14 cellular contexts compared by ENCODE assay signal in genomic region chr20:15594296-15594695, GRCh38.
"Had no signal": no experiment of that assay in that cellular context is flagged by ENCODE, and none has a peak within 500 bp of the region (broad histone marks: within the 10 kb centered on the region; RNA-seq: fewer than 3 reads in every experiment).

No MANE protein-coding gene starts in this region.

- H3K36me3 Mint-ChIP-seq: activated naive CD8-positive, alpha-beta T cell treated with anti-CD3 and anti-CD28 coated beads, Interleukin-2, amount 10 ng/mL, durations not matched to agents 7 days and 5 days; natural killer cell treated with Interleukin-12 subunit alpha and Interleukin-12 subunit beta and Interleukin-15 and Interleukin-18, amount 100 ng/mL, for 72 hours had no signal

- H3K27ac Mint-ChIP-seq: activated CD4-positive, alpha-beta T cell treated with anti-CD3 and anti-CD28 coated beads, Interleukin-2, amount 10 ng/mL, durations not matched to agents 24 days and 14 days; activated naive CD8-positive, alpha-beta T cell treated with anti-CD3 and anti-CD28 coated beads, Interleukin-2, amount 10 ng/mL, durations not matched to agents 7 days and 5 days; natural killer cell treated with Interleukin-12 subunit alpha and Interleukin-12 subunit beta and Interleukin-15 and Interleukin-18, amount 100 ng/mL, for 72 hours had no signal

- H3K4me3 Mint-ChIP-seq: activated CD4-positive, alpha-beta T cell treated with anti-CD3 and anti-CD28 coated beads, Interleukin-2, amount 10 ng/mL, durations not matched to agents 24 days and 14 days; activated naive CD8-positive, alpha-beta T cell treated with anti-CD3 and anti-CD28 coated beads, Interleukin-2, amount 10 ng/mL, durations not matched to agents 7 days and 5 days; natural killer cell treated with Interleukin-12 subunit alpha and Interleukin-12 subunit beta and Interleukin-15 and Interleukin-18, amount 100 ng/mL, for 72 hours had no signal

- H3K27me3 Mint-ChIP-seq: activated CD4-positive, alpha-beta T cell treated with anti-CD3 and anti-CD28 coated beads, Interleukin-2, amount 10 ng/mL, durations not matched to agents 24 days and 14 days; activated naive CD8-positive, alpha-beta T cell treated with anti-CD3 and anti-CD28 coated beads, Interleukin-2, amount 10 ng/mL, durations not matched to agents 7 days and 5 days; natural killer cell treated with Interleukin-12 subunit alpha and Interleukin-12 subunit beta and Interleukin-15 and Interleukin-18, amount 100 ng/mL, for 72 hours had no signal

- H3K9me3 ChIP-seq: left ventricle myocardium inferior, right atrium auricular region, upper lobe of left lung had no signal

- H3K36me3 ChIP-seq: left ventricle myocardium inferior, right atrium auricular region, upper lobe of left lung had no signal

- DNase-seq: activated CD4-positive, alpha-beta T cell treated with anti-CD3 and anti-CD28 coated beads, Interleukin-2, amount 10 ng/mL, durations not matched to agents 24 days and 14 days; activated CD4-positive, CD25-positive, alpha-beta regulatory T cell; activated CD8-positive, alpha-beta memory T cell treated with anti-CD3 and anti-CD28 coated beads for 24 hours; activated naive CD8-positive, alpha-beta T cell treated with anti-CD3 and anti-CD28 coated beads, Interleukin-2, amount 10 ng/mL, durations not matched to agents 7 days and 5 days; erythroblast; left ventricle myocardium inferior; mesenchymal stem cell; stimulated activated CD4-positive, alpha-beta T cell treated with anti-CD3 and anti-CD28 coated beads, Interleukin-4, amount 100 ng/mL, for 4 hours; stimulated activated CD8-positive, alpha-beta memory T cell treated with anti-CD3 and anti-CD28 coated beads, Interleukin-4, amount 100 ng/mL, for 48 hours; stimulated activated naive CD8-positive, alpha-beta T cell treated with anti-CD3 and anti-CD28 coated beads, Interleukin-15, Interleukin-2, amounts not matched to agents 100 U/mL and 50 U/mL, for 24 hours; upper lobe of left lung had no signal

- H3K4me3 ChIP-seq: left ventricle myocardium inferior, right atrium auricular region, skin epidermis, upper lobe of left lung had no signal

- H3K4me1 ChIP-seq: left ventricle myocardium inferior, right atrium auricular region had no signal

- H3K4me1 Mint-ChIP-seq: activated CD4-positive, alpha-beta T cell treated with anti-CD3 and anti-CD28 coated beads, Interleukin-2, amount 10 ng/mL, durations not matched to agents 24 days and 14 days; activated naive CD8-positive, alpha-beta T cell treated with anti-CD3 and anti-CD28 coated beads, Interleukin-2, amount 10 ng/mL, durations not matched to agents 7 days and 5 days had no signal

- H3K27me3 ChIP-seq: right atrium auricular region, upper lobe of left lung had no signal
